In genomic region chr16:81180578-81180977, GRCh38 we compare ENCODE assay signal across 14 cellular contexts. TPM values are rescaled to one million over a fixed set of nuclear protein-coding genes. Genes with fewer than 3 reads are reported as not detected.
A peak's percentile ranks its signal among the peaks of the same experiment; 100 is the strongest.
DNase-seq lines count a peak whose midpoint lies in the region; TF ChIP-seq lines count a peak whose summit lies in the region.
"Had no signal": no experiment of that assay in that cellular context is flagged by ENCODE, and none has a peak within 500 bp of the region (broad histone marks: within the 10 kb centered on the region; RNA-seq: fewer than 3 reads in every experiment).

No MANE protein-coding gene starts in this region.

- peak overlapping the region; percentile 90 for H3K27ac Mint-ChIP-seq in Calu3 (ENCODE audit: unreplicated experiment)
- H3K27ac Mint-ChIP-seq: activated CD4-positive, alpha-beta memory T cell treated with anti-CD3 and anti-CD28 coated beads, Interleukin-2, amount 10 ng/mL, durations not matched to agents 7 days and 5 days; activated naive CD4-positive, alpha-beta T cell treated with anti-CD3 and anti-CD28 coated beads, Interleukin-2, amount 10 ng/mL, durations not matched to agents 7 days and 5 days; IgD-negative memory B cell had no signal

- TF ChIP-seq CTCF in Calu3 (IDR thresholded peaks at IDR 0.05; ENCODE audit: unreplicated experiment): no peak
- no peak for TF ChIP-seq CTCF in ascending aorta (IDR thresholded peaks at IDR 0.05)
- TF ChIP-seq CTCF in retinal pigment epithelial cell (conservative IDR thresholded peaks at IDR 0.05; ENCODE audit: low read depth, low read length): no peak

- H3K4me1 Mint-ChIP-seq in Calu3 (ENCODE audit: low read depth, unreplicated experiment): peaks cover 29% of the 10 kb centered on the region
- H3K4me1 Mint-ChIP-seq: activated CD4-positive, alpha-beta memory T cell treated with anti-CD3 and anti-CD28 coated beads, Interleukin-2, amount 10 ng/mL, durations not matched to agents 7 days and 5 days; activated naive CD4-positive, alpha-beta T cell treated with anti-CD3 and anti-CD28 coated beads, Interleukin-2, amount 10 ng/mL, durations not matched to agents 7 days and 5 days; IgD-negative memory B cell had no signal

- no peak overlapping the region for H3K4me3 ChIP-seq in ascending aorta
- H3K4me3 ChIP-seq in iPS-15b (ENCODE audit: low read depth, low read length): peak overlapping the region; percentile 24
- peak overlapping the region; percentile 41 for H3K4me3 ChIP-seq in retinal pigment epithelial cell (ENCODE audit: low read length)

- H3K9me3 ChIP-seq in ascending aorta (no peaks in the 10 kb centered on the region), iPS-15b (ENCODE audit: control insufficient read depth, insufficient read depth, low read length) (no peaks in the 10 kb centered on the region)

- H3K27ac ChIP-seq in ascending aorta: peak overlapping the region; percentile 69 to 79

- DNase-seq in Calu3 (no peak), ascending aorta (ENCODE audit: low spot score in 2 of 2) (no peak), retinal pigment epithelial cell (ENCODE audit: low read depth) (no peak), occipital lobe (lab: John Stamatoyannopoulos, UW) (no peak), H4 (ENCODE audit: low spot score) (no peak), T-helper 2 cell (no peak)
- no peak for DNase-seq in activated CD4-positive, alpha-beta T cell treated with anti-CD3 and anti-CD28 coated beads for 1 hour
- DNase-seq: activated CD4-positive, alpha-beta memory T cell treated with anti-CD3 and anti-CD28 coated beads, Interleukin-2, amount 10 ng/mL, durations not matched to agents 7 days and 5 days; activated naive CD4-positive, alpha-beta T cell treated with anti-CD3 and anti-CD28 coated beads, Interleukin-2, amount 10 ng/mL, durations not matched to agents 7 days and 5 days; AML-193; NCI-H1694 treated with DMSO at 0.1 percent for 48 hours had no signal

- no peak overlapping the region for H3K9ac ChIP-seq in iPS-15b (ENCODE audit: low read depth, low read length)

- no peaks in the 10 kb centered on the region for H3K9me3 Mint-ChIP-seq in Calu3 (ENCODE audit: low read depth, unreplicated experiment)
- H3K9me3 Mint-ChIP-seq: activated CD4-positive, alpha-beta memory T cell treated with anti-CD3 and anti-CD28 coated beads, Interleukin-2, amount 10 ng/mL, durations not matched to agents 7 days and 5 days; activated naive CD4-positive, alpha-beta T cell treated with anti-CD3 and anti-CD28 coated beads, Interleukin-2, amount 10 ng/mL, durations not matched to agents 7 days and 5 days; IgD-negative memory B cell had no signal

- H3K4me3 Mint-ChIP-seq in Calu3 (ENCODE audit: low read depth, unreplicated experiment): peak overlapping the region; percentile 67
- H3K4me3 Mint-ChIP-seq: activated CD4-positive, alpha-beta memory T cell treated with anti-CD3 and anti-CD28 coated beads, Interleukin-2, amount 10 ng/mL, durations not matched to agents 7 days and 5 days; activated naive CD4-positive, alpha-beta T cell treated with anti-CD3 and anti-CD28 coated beads, Interleukin-2, amount 10 ng/mL, durations not matched to agents 7 days and 5 days; IgD-negative memory B cell had no signal

- H3K27me3 Mint-ChIP-seq in Calu3 (ENCODE audit: unreplicated experiment): no peaks in the 10 kb centered on the region

- peaks cover 15% of the 10 kb centered on the region for H3K36me3 Mint-ChIP-seq in Calu3 (ENCODE audit: insufficient read depth, unreplicated experiment)
- H3K36me3 Mint-ChIP-seq: activated naive CD4-positive, alpha-beta T cell treated with anti-CD3 and anti-CD28 coated beads, Interleukin-2, amount 10 ng/mL, durations not matched to agents 7 days and 5 days; IgD-negative memory B cell had no signal

- TSS peak; percentile 49 for BruUV-seq in Calu3 (replicated peaks; lab: Mats Ljungman, UMichigan)

- H3K36me3 ChIP-seq in ascending aorta (no peaks in the 10 kb centered on the region), iPS-15b (ENCODE audit: control insufficient read depth, insufficient read depth, low read length) (no peaks in the 10 kb centered on the region)

- H3K4me1 ChIP-seq in ascending aorta: peaks cover 0 to 10% of the 10 kb centered on the region in 2 donors
- H3K4me1 ChIP-seq in iPS-15b (ENCODE audit: control insufficient read depth, insufficient read depth, low read length): no peaks in the 10 kb centered on the region

- intact Hi-C loops in Calu3 (cut with micrococcal nuclease; ENCODE audit: unreplicated experiment): no loop called here
- intact Hi-C loops in ascending aorta (cut with DNase I): no loop called here

- CTCF ChIA-PET in Calu3 (lab: Charles Lee): interaction anchor here (0.8 to 1.5 kb wide), 6 partner anchors 9 to 146 kb away, joined by 3 to 6 read pairs (median 4); partner anchors contain the start of gene BCO1

- no peaks in the 10 kb centered on the region for H3K27me3 ChIP-seq in ascending aorta
- H3K27me3 ChIP-seq in iPS-15b (ENCODE audit: control insufficient read depth, insufficient read depth, low read length): no peaks in the 10 kb centered on the region

RNA-seq across cellular contexts. Expression of gene BCO1, which starts 57.9 kb away (rescaled TPM):
- total RNA-seq in Calu3 (2022): 6.6 and 9.1 TPM in 2 replicates
- not detected for total RNA-seq in ascending aorta
- total RNA-seq in occipital lobe: 0.31 TPM
- 0.94 and 1.4 TPM in 2 replicates for total RNA-seq in H4 (2014; rRNA removed; shearing (Covaris generic))
- total RNA-seq: activated CD4-positive, alpha-beta memory T cell treated with anti-CD3 and anti-CD28 coated beads, Interleukin-2, amount 10 ng/mL, durations not matched to agents 7 days and 5 days; G401 had no signal

Comparison
In these comparisons a context has a peak if more than half of its experiments do, and no peak if none do; other contexts are left out.
1. H3K4me3 ChIP-seq: peak in iPS-15b (single experiment) and retinal pigment epithelial cell (single experiment); none in ascending aorta (0 of 2).